ENCODE assay signal across 1 cellular context in the genomic region with DNA sequence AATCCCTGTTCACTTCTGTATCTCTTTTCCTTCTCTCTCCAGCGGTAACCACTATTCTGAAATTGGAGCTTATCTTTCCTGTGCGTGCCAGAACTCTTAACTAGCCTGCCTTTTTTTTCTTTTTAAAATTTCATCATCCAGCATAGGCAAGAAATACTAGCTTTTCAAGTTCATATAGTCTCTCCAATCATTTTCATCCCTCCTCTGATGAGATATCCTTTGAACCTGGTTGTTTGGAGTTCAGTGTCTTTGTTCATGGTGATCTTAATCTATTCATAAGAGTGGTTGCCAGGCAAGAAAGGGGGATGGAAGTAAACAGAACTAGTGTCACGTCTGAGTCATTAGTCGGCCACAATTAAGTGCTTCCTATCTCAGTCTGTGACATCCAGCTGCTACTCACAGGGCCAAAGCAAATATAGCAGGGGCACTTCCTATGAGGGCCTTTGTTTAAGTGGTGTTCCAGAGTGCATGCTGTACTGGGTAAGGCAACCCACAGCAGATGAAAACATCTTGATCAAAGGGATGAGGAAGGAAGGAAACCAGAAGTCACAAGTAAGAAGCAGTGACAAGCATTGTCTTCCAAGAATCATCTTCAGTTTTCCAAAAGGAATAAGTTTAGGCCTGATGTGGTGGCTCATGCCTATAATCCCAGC.
TF ChIP-seq lines count a peak whose summit lies in the region.

No MANE protein-coding gene starts in this region.

TF ChIP-seq in HEK293, 187 proteins besides CTCF, POLR2A, EP300 and RAD21 (continued from another document):
- TF ChIP-seq, protein P1, sequence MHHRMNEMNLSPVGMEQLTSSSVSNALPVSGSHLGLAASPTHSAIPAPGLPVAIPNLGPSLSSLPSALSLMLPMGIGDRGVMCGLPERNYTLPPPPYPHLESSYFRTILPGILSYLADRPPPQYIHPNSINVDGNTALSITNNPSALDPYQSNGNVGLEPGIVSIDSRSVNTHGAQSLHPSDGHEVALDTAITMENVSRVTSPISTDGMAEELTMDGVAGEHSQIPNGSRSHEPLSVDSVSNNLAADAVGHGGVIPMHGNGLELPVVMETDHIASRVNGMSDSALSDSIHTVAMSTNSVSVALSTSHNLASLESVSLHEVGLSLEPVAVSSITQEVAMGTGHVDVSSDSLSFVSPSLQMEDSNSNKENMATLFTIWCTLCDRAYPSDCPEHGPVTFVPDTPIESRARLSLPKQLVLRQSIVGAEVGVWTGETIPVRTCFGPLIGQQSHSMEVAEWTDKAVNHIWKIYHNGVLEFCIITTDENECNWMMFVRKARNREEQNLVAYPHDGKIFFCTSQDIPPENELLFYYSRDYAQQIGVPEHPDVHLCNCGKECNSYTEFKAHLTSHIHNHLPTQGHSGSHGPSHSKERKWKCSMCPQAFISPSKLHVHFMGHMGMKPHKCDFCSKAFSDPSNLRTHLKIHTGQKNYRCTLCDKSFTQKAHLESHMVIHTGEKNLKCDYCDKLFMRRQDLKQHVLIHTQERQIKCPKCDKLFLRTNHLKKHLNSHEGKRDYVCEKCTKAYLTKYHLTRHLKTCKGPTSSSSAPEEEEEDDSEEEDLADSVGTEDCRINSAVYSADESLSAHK (tag by site-specific recombination; IDR thresholded peaks at IDR 0.05), result peak; percentile 66
- TF ChIP-seq ZNF324 (tag by site-specific recombination; IDR thresholded peaks at IDR 0.05), result 0 out of 2 replicates have a peak, but pooled peaks have one; percentile 45
- peak; percentile 53; the same call in 1 of the 2 replicates for TF ChIP-seq ZSCAN23 (tag by site-specific recombination; IDR thresholded peaks at IDR 0.05)
- peak; percentile 100 for TF ChIP-seq OSR2 (tag by site-specific recombination; IDR thresholded peaks at IDR 0.05)
- TF ChIP-seq, protein P2, sequence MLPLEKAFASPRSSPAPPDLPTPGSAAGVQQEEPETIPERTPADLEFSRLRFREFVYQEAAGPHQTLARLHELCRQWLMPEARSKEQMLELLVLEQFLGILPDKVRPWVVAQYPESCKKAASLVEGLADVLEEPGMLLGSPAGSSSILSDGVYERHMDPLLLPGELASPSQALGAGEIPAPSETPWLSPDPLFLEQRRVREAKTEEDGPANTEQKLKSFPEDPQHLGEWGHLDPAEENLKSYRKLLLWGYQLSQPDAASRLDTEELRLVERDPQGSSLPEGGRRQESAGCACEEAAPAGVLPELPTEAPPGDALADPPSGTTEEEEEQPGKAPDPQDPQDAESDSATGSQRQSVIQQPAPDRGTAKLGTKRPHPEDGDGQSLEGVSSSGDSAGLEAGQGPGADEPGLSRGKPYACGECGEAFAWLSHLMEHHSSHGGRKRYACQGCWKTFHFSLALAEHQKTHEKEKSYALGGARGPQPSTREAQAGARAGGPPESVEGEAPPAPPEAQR (tag by site-specific recombination; IDR thresholded peaks at IDR 0.05), result no peak
- TF ChIP-seq ZNF350 (tag by site-specific recombination; IDR thresholded peaks at IDR 0.05), result no peak
- peak; percentile 82 for TF ChIP-seq ZNF600 (tag by site-specific recombination; IDR thresholded peaks at IDR 0.05)
- TF ChIP-seq ZNF596 (tag by site-specific recombination; IDR thresholded peaks at IDR 0.05), result peak; percentile 63; the same call in 1 of the 2 replicates
- TF ChIP-seq KLF8 (tag by site-specific recombination; IDR thresholded peaks at IDR 0.05), result peak; percentile 30; the same call in 1 of the 2 replicates
- no peak for TF ChIP-seq ZNF341 (tag by site-specific recombination; IDR thresholded peaks at IDR 0.05; ENCODE audit: low read depth)
- no peak for TF ChIP-seq ZNF670 (tag by site-specific recombination; IDR thresholded peaks at IDR 0.05; ENCODE audit: low read depth)
- peak; percentile 70; the same call in 1 of the 2 replicates for TF ChIP-seq ZNF10 (tag by site-specific recombination; IDR thresholded peaks at IDR 0.05)
- TF ChIP-seq IKZF3 (tag by site-specific recombination; IDR thresholded peaks at IDR 0.05), result peak; percentile 91
- TF ChIP-seq OVOL3 (tag by site-specific recombination; IDR thresholded peaks at IDR 0.05), result peak; percentile 65; the same call in 1 of the 2 replicates
- TF ChIP-seq ZNF146 (tag by site-specific recombination; IDR thresholded peaks at IDR 0.05), result 0 out of 2 replicates have a peak, but pooled peaks have one; percentile 5
- peak; percentile 81; the same call in 1 of the 2 replicates for TF ChIP-seq ZBTB21 (tag by site-specific recombination; IDR thresholded peaks at IDR 0.05)
- TF ChIP-seq MYNN (tag by site-specific recombination; IDR thresholded peaks at IDR 0.05; ENCODE audit: borderline replicate concordance), result peak; percentile 88
